Comparison of ENCODE assay signal across 9 cellular contexts in genomic region chr3:32109256-32109655, GRCh38. TPM values are rescaled to one million over a fixed set of nuclear protein-coding genes. Genes with fewer than 3 reads are reported as not detected.
DNase-seq lines count a peak whose midpoint lies in the region; ATAC-seq lines count a peak whose summit lies in the region.
"Had no signal": no experiment of that assay in that cellular context is flagged by ENCODE, and none has a peak within 500 bp of the region (broad histone marks: within the 10 kb centered on the region; RNA-seq: fewer than 3 reads in every experiment).

No MANE protein-coding gene starts in this region.

- H3K9me3 Mint-ChIP-seq in naive thymus-derived CD8-positive, alpha-beta T cell, result peaks cover 0 to 3% (median 0%) of the 10 kb centered on the region in 9 donors
- H3K9me3 Mint-ChIP-seq in naive thymus-derived CD4-positive, alpha-beta T cell, result peaks cover 0 to 2% (median 0%) of the 10 kb centered on the region in 11 donors
- H3K9me3 Mint-ChIP-seq: IgD-negative memory B cell had no signal

- intact Hi-C loops in right cardiac atrium (cut with DNase I), result loop anchor here in 3 of 4 donors (5.0 to 10.0 kb wide), 2 partner anchors 33 to 64 kb away; no protein-coding TSS in a partner anchor
- intact Hi-C loops in naive thymus-derived CD4-positive, alpha-beta T cell (cut with micrococcal nuclease), result loop anchor here in 1 of 2 donors (5.0 to 10.0 kb wide), 3 partner anchors 393 to 1754 kb away; partner anchors contain the start of genes CMTM6, GLB1 and TMPPE

- H3K27me3 Mint-ChIP-seq in naive thymus-derived CD8-positive, alpha-beta T cell, result no peaks in the 10 kb centered on the region
- no peaks in the 10 kb centered on the region for H3K27me3 Mint-ChIP-seq in naive thymus-derived CD4-positive, alpha-beta T cell
- H3K27me3 Mint-ChIP-seq: IgD-negative memory B cell had no signal

- no peaks in the 10 kb centered on the region for H3K9me3 ChIP-seq in right cardiac atrium (ENCODE audit: control insufficient read depth, low read length)
- H3K9me3 ChIP-seq in skeletal muscle tissue (ENCODE audit: control insufficient read depth in 3 of 3, low read length in 3 of 3), result no peaks in the 10 kb centered on the region
- no peaks in the 10 kb centered on the region for H3K9me3 ChIP-seq in naive thymus-derived CD4-positive, alpha-beta T cell (ENCODE audit: control insufficient read depth in 2 of 3, low read length in 3 of 3)

- no peak overlapping the region for H3K27ac Mint-ChIP-seq in naive thymus-derived CD8-positive, alpha-beta T cell
- no peak overlapping the region for H3K27ac Mint-ChIP-seq in naive thymus-derived CD4-positive, alpha-beta T cell
- H3K27ac Mint-ChIP-seq: IgD-negative memory B cell had no signal

- H3K4me1 ChIP-seq in right cardiac atrium (ENCODE audit: control insufficient read depth, insufficient read depth, low read length) (peaks cover 25% of the 10 kb centered on the region), skeletal muscle tissue (ENCODE audit: control insufficient read depth in 3 of 3, insufficient read depth in 3 of 3, low read length in 3 of 3) (peaks cover 33 to 63% (median 56%) of the 10 kb centered on the region in 3 donors)
- H3K4me1 ChIP-seq in naive thymus-derived CD4-positive, alpha-beta T cell (ENCODE audit: control insufficient read depth in 2 of 2, insufficient read depth in 2 of 2, low read length in 2 of 2), result peaks cover 29 to 30% of the 10 kb centered on the region in 2 donors

- CTCF ChIA-PET in naive thymus-derived CD4-positive, alpha-beta T cell (lab: Charles Lee), result no interaction called here

- peak; percentile 58 to 74 for ATAC-seq in right cardiac atrium
- no peak for ATAC-seq in naive thymus-derived CD8-positive, alpha-beta T cell
- no peak for ATAC-seq in naive thymus-derived CD4-positive, alpha-beta T cell

- POLR2A ChIA-PET in naive thymus-derived CD8-positive, alpha-beta T cell (lab: Charles Lee), result no interaction called here
- POLR2A ChIA-PET in naive thymus-derived CD4-positive, alpha-beta T cell (lab: Charles Lee), result no interaction called here

- H3K9ac ChIP-seq in skeletal muscle tissue (ENCODE audit: low read depth in 1 of 3, low read length in 3 of 3), result peak overlapping the region in 1 of 3 donors; percentile 60

- WGBS in right cardiac atrium, result 8% methylated on average over 2 of the region's 2 CpGs

- peak; percentile 44 for DNase-seq in H4 (ENCODE audit: low spot score)
- peak; percentile 11 to 95 (median 80) for DNase-seq in anterior cingulate cortex (lab: John Stamatoyannopoulos, UW)
- DNase-seq in right cardiac atrium, result peak; percentile 91 to 97 (median 96)
- no peak for DNase-seq in NCI-H510A treated with DMSO at 0.1 percent for 48 hours (lab: John Stamatoyannopoulos, UW)
- DNase-seq in naive thymus-derived CD8-positive, alpha-beta T cell, result no peak
- no peak for DNase-seq in naive thymus-derived CD4-positive, alpha-beta T cell
- DNase-seq in SIG-M5 (lab: John Stamatoyannopoulos, UW), result no peak

- peak overlapping the region in 1 of 10 donors; percentile 3 for H3K4me3 Mint-ChIP-seq in naive thymus-derived CD8-positive, alpha-beta T cell
- peak overlapping the region in 3 of 10 donors; percentile 14 to 36 (median 17) for H3K4me3 Mint-ChIP-seq in naive thymus-derived CD4-positive, alpha-beta T cell

- H3K27ac ChIP-seq in right cardiac atrium (ENCODE audit: low read length), result peak overlapping the region; percentile 96
- H3K27ac ChIP-seq in skeletal muscle tissue (ENCODE audit: low read depth, low read length), result peak overlapping the region; percentile 72
- H3K27ac ChIP-seq in naive thymus-derived CD4-positive, alpha-beta T cell (ENCODE audit: low read depth, low read length), result no peak overlapping the region

- no peak overlapping the region for H3K4me3 ChIP-seq in right cardiac atrium (ENCODE audit: low read length)
- peak overlapping the region in 2 of 3 donors; percentile 41 to 46 for H3K4me3 ChIP-seq in skeletal muscle tissue (ENCODE audit: low read length in 3 of 3)
- H3K4me3 ChIP-seq in naive thymus-derived CD4-positive, alpha-beta T cell (ENCODE audit: low read length), result no peak overlapping the region

- peaks cover 18 to 52% (median 49%) of the 10 kb centered on the region in 4 donors for H3K4me1 Mint-ChIP-seq in naive thymus-derived CD8-positive, alpha-beta T cell
- peaks cover 28 to 73% (median 62%) of the 10 kb centered on the region in 7 donors for H3K4me1 Mint-ChIP-seq in naive thymus-derived CD4-positive, alpha-beta T cell

- H3K27me3 ChIP-seq in right cardiac atrium (ENCODE audit: control insufficient read depth, insufficient read depth) (no peaks in the 10 kb centered on the region), skeletal muscle tissue (ENCODE audit: control insufficient read depth in 3 of 3, insufficient read depth in 3 of 3, low read length in 3 of 3) (no peaks in the 10 kb centered on the region)
- H3K27me3 ChIP-seq in naive thymus-derived CD4-positive, alpha-beta T cell (ENCODE audit: control insufficient read depth in 2 of 2, insufficient read depth in 2 of 2, low read length in 2 of 2), result no peaks in the 10 kb centered on the region

- no peaks in the 10 kb centered on the region for H3K36me3 ChIP-seq in skeletal muscle tissue (ENCODE audit: control insufficient read depth in 3 of 3, insufficient read depth in 3 of 3, low read length in 3 of 3)
- H3K36me3 ChIP-seq in naive thymus-derived CD4-positive, alpha-beta T cell (ENCODE audit: control insufficient read depth in 2 of 3, insufficient read depth in 3 of 3, low read length in 3 of 3), result no peaks in the 10 kb centered on the region

- H3K36me3 Mint-ChIP-seq in naive thymus-derived CD8-positive, alpha-beta T cell, result no peaks in the 10 kb centered on the region
- H3K36me3 Mint-ChIP-seq in naive thymus-derived CD4-positive, alpha-beta T cell, result peaks cover 4 to 22% (median 5%) of the 10 kb centered on the region in 5 donors

RNA-seq across cellular contexts. Expression of gene GPD1L, which starts 2.8 kb away (rescaled TPM):
- 10.1 and 10.8 TPM in 2 replicates for total RNA-seq in H4 (2014; rRNA removed; shearing (Covaris generic))
- 100 to 1,000 TPM; 292 to 364 (median 321) TPM for total RNA-seq in right cardiac atrium
- 139 TPM for polyA plus RNA-seq in right cardiac atrium
- 54.3 TPM for total RNA-seq in skeletal muscle tissue
- 10 to 100 TPM; 16.6 to 20.5 TPM for total RNA-seq in naive thymus-derived CD8-positive, alpha-beta T cell
- 10 to 100 TPM in 1 of 3 donors, 1 to 10 TPM in 2; 8.0 to 10.4 (median 10.0) TPM for polyA plus RNA-seq in naive thymus-derived CD8-positive, alpha-beta T cell
- total RNA-seq in naive thymus-derived CD4-positive, alpha-beta T cell, result 10 to 100 TPM; 14.1 to 23.8 (median 21.4) TPM
- polyA plus RNA-seq in naive thymus-derived CD4-positive, alpha-beta T cell, result 10 to 100 TPM; 10.6 to 14.6 TPM

Comparison
In these comparisons a context has a peak if more than half of its experiments do, and no peak if none do; other contexts are left out.
1. DNase-seq: peak in H4 (single experiment), anterior cingulate cortex (58 of 58) and right cardiac atrium (3 of 3); none in NCI-H510A treated with DMSO at 0.1 percent for 48 hours (single experiment), naive thymus-derived CD8-positive, alpha-beta T cell (0 of 10), naive thymus-derived CD4-positive, alpha-beta T cell (0 of 9) and SIG-M5 (single experiment).
2. ATAC-seq: peak in right cardiac atrium (2 of 2); none in naive thymus-derived CD8-positive, alpha-beta T cell (0 of 2) and naive thymus-derived CD4-positive, alpha-beta T cell (single experiment).
3. H3K4me3 ChIP-seq: peak in skeletal muscle tissue (2 of 3); none in right cardiac atrium (single experiment) and naive thymus-derived CD4-positive, alpha-beta T cell (single experiment).